18 cellular contexts compared by ENCODE assay signal in the genomic region with DNA sequence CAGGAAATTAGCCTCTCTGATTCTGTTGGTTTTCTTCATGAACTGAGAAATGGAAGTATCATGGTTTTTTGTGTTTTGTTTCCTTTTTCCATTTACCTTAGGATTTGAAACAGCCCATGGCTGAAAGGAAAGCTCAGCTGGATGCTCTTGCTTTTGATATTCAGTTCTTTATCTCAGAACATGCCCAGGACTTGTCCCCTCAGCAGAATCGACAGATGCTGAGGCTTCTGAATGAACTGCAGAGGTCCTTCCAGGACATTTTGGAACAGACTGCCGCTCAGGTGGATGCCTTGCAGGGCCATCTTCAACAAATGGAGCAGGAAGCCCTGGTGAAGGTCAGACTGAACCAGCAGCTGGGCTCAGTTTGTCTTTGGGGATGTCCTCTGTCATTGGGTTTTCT.
DNase-seq lines count a peak whose midpoint lies in the region; ATAC-seq, FAIRE-seq and TF ChIP-seq lines count a peak whose summit lies in the region.
"Had no signal": no experiment of that assay in that cellular context is flagged by ENCODE, and none has a peak within 500 bp of the region (broad histone marks: within the 10 kb centered on the region; RNA-seq: fewer than 3 reads in every experiment).

No MANE protein-coding gene starts in this region.

- POLR2A ChIA-PET in activated CD4-positive, alpha-beta memory T cell treated with anti-CD3 and anti-CD28 coated beads for 36 hours (lab: Charles Lee): interaction anchor here (0.6 kb wide), 1 partner anchor 218 kb away, joined by 3 read pairs; no protein-coding TSS in a partner anchor
- POLR2A ChIA-PET in endothelial cell of umbilical vein (lab: Charles Lee): no interaction called here

- H3K36me3 ChIP-seq in endothelial cell of umbilical vein (ENCODE audit: control insufficient read depth in 2 of 2, extremely low read depth in 1 of 2, insufficient read depth in 2 of 2, low read length in 2 of 2) (peaks cover 31 to 33% of the 10 kb centered on the region in 2 experiments), parathyroid adenoma (ENCODE audit: control insufficient read depth, insufficient read depth, low read length) (peaks cover 6% of the 10 kb centered on the region), colonic mucosa (peaks cover 31% of the 10 kb centered on the region)

- peaks cover 60% of the 10 kb centered on the region for H3K36me3 Mint-ChIP-seq in activated naive CD4-positive, alpha-beta T cell treated with anti-CD3 and anti-CD28 coated beads, Interleukin-2, amount 10 ng/mL, durations not matched to agents 7 days and 5 days
- peaks cover 49% of the 10 kb centered on the region for H3K36me3 Mint-ChIP-seq in activated CD4-positive, alpha-beta memory T cell treated with anti-CD3 and anti-CD28 coated beads for 36 hours

- H3K27me3 ChIP-seq in endothelial cell of umbilical vein (ENCODE audit: control insufficient read depth in 2 of 2, insufficient read depth in 2 of 2, low read length in 2 of 2): no peaks in the 10 kb centered on the region
- H3K27me3 ChIP-seq in parathyroid adenoma (ENCODE audit: control insufficient read depth, insufficient read depth, low read length): no peaks in the 10 kb centered on the region
- H3K27me3 ChIP-seq in colonic mucosa: no peaks in the 10 kb centered on the region
- H3K27me3 ChIP-seq: thyroid gland had no signal

- peak overlapping the region; percentile 77 for H3K27ac Mint-ChIP-seq in activated naive CD4-positive, alpha-beta T cell treated with anti-CD3 and anti-CD28 coated beads, Interleukin-2, amount 10 ng/mL, durations not matched to agents 7 days and 5 days
- H3K27ac Mint-ChIP-seq in activated CD4-positive, alpha-beta memory T cell treated with anti-CD3 and anti-CD28 coated beads for 36 hours: peak overlapping the region; percentile 58
- H3K27ac Mint-ChIP-seq: activated B cell treated with CpG ODN at 0.5 μM for 24 hours; dendritic cell treated with granulocyte-macrophage colony-stimulating factor and Interleukin-4, amounts not matched to agents 40 ng/mL and 50 ng/mL, for 4 days had no signal

- no peak overlapping the region for H3K4me3 Mint-ChIP-seq in activated naive CD4-positive, alpha-beta T cell treated with anti-CD3 and anti-CD28 coated beads, Interleukin-2, amount 10 ng/mL, durations not matched to agents 7 days and 5 days
- no peak overlapping the region for H3K4me3 Mint-ChIP-seq in activated CD4-positive, alpha-beta memory T cell treated with anti-CD3 and anti-CD28 coated beads for 36 hours
- H3K4me3 Mint-ChIP-seq: activated B cell treated with CpG ODN at 0.5 μM for 24 hours; dendritic cell treated with granulocyte-macrophage colony-stimulating factor and Interleukin-4, amounts not matched to agents 40 ng/mL and 50 ng/mL, for 4 days had no signal

- FAIRE-seq in endothelial cell of umbilical vein (lab: Jason Lieb, UNC): no peak
- FAIRE-seq: kidney had no signal

- intact Hi-C loops in activated CD4-positive, alpha-beta memory T cell treated with anti-CD3 and anti-CD28 coated beads for 36 hours (cut with micrococcal nuclease): no loop called here
- intact Hi-C loops in endothelial cell of umbilical vein (cut with micrococcal nuclease): no loop called here
- intact Hi-C loops in colonic mucosa (cut with DNase I): no loop called here

- no peak for DNase-seq in activated naive CD4-positive, alpha-beta T cell treated with anti-CD3 and anti-CD28 coated beads, Interleukin-2, amount 10 ng/mL, durations not matched to agents 7 days and 5 days
- no peak for DNase-seq in activated naive CD4-positive, alpha-beta T cell treated with anti-CD3 and anti-CD28 coated beads, Interleukin-2, amount 50 U/mL, for 16 hours
- DNase-seq in activated CD4-positive, alpha-beta memory T cell treated with anti-CD3 and anti-CD28 coated beads for 36 hours: no peak
- no peak for DNase-seq in endothelial cell of umbilical vein (ENCODE audit: low read depth, low spot score)
- DNase-seq in colonic mucosa: no peak
- DNase-seq: activated B cell treated with CpG ODN at 0.5 μM for 24 hours, activated T-cell treated with anti-CD3 and anti-CD28 coated beads for 4 hours, aorta, Karpas-422, kidney, NCI-H2171 treated with DMSO at 0.1 percent for 48 hours, SW 1271, thyroid gland had no signal

- H3K4me1 ChIP-seq in endothelial cell of umbilical vein (ENCODE audit: control insufficient read depth, extremely low read depth, insufficient read depth, low read length) (no peaks in the 10 kb centered on the region), parathyroid adenoma (peaks cover 27% of the 10 kb centered on the region), colonic mucosa (no peaks in the 10 kb centered on the region)

- H3K9ac ChIP-seq in endothelial cell of umbilical vein (replicated peaks; ENCODE audit: extremely low read depth, insufficient read depth, low read length) (no peak overlapping the region), parathyroid adenoma (no peak overlapping the region), colonic mucosa (ENCODE audit: low read depth in 2 of 2, low read length in 2 of 2) (no peak overlapping the region)

- H3K27ac ChIP-seq in endothelial cell of umbilical vein (ENCODE audit: insufficient read depth, low read depth, low read length): peak overlapping the region; percentile 12
- H3K27ac ChIP-seq in parathyroid adenoma: peak overlapping the region; percentile 84
- H3K27ac ChIP-seq in colonic mucosa: no peak overlapping the region
- H3K27ac ChIP-seq: thyroid gland had no signal

- no peak overlapping the region for H3K4me2 ChIP-seq in endothelial cell of umbilical vein (ENCODE audit: insufficient read depth, low read length)
- no peak overlapping the region for H3K4me2 ChIP-seq in parathyroid adenoma (ENCODE audit: low read length)

- ATAC-seq in GM18858 (IDR thresholded peaks at IDR 0.05; ENCODE audit: unreplicated experiment): no peak
- no peak for ATAC-seq in GM19023 (IDR thresholded peaks at IDR 0.05; ENCODE audit: unreplicated experiment)
- ATAC-seq: esophagus mucosa had no signal

- H3K4me1 Mint-ChIP-seq in activated naive CD4-positive, alpha-beta T cell treated with anti-CD3 and anti-CD28 coated beads, Interleukin-2, amount 10 ng/mL, durations not matched to agents 7 days and 5 days: no peaks in the 10 kb centered on the region
- peaks cover 2% of the 10 kb centered on the region for H3K4me1 Mint-ChIP-seq in activated CD4-positive, alpha-beta memory T cell treated with anti-CD3 and anti-CD28 coated beads for 36 hours (ENCODE audit: low read depth)
- H3K4me1 Mint-ChIP-seq: activated B cell treated with CpG ODN at 0.5 μM for 24 hours had no signal

- no TSS peak for BruUV-seq in endothelial cell of umbilical vein (replicated peaks; lab: Mats Ljungman, UMichigan)

- no peaks in the 10 kb centered on the region for H4K20me1 ChIP-seq in endothelial cell of umbilical vein (replicated peaks; ENCODE audit: control insufficient read depth, extremely low read depth, insufficient read depth, low read length)

- TF ChIP-seq CTCF in endothelial cell of umbilical vein (IDR thresholded peaks at IDR 0.05; ENCODE audit: extremely low read depth in 1 of 2, insufficient read depth in 1 of 2, low read depth in 1 of 2, low read length in 2 of 2) (no peak), parathyroid adenoma (IDR thresholded peaks at IDR 0.05) (no peak), colonic mucosa (IDR thresholded peaks at IDR 0.05) (no peak)

- H3K27me3 Mint-ChIP-seq in activated naive CD4-positive, alpha-beta T cell treated with anti-CD3 and anti-CD28 coated beads, Interleukin-2, amount 10 ng/mL, durations not matched to agents 7 days and 5 days: no peaks in the 10 kb centered on the region
- no peaks in the 10 kb centered on the region for H3K27me3 Mint-ChIP-seq in activated CD4-positive, alpha-beta memory T cell treated with anti-CD3 and anti-CD28 coated beads for 36 hours
- H3K27me3 Mint-ChIP-seq: activated B cell treated with CpG ODN at 0.5 μM for 24 hours; dendritic cell treated with granulocyte-macrophage colony-stimulating factor and Interleukin-4, amounts not matched to agents 40 ng/mL and 50 ng/mL, for 4 days had no signal

- H2AFZ ChIP-seq in endothelial cell of umbilical vein (ENCODE audit: low read depth, low read length): no peak overlapping the region
- no peak overlapping the region for H2AFZ ChIP-seq in parathyroid adenoma

- H3K9me3 Mint-ChIP-seq in activated naive CD4-positive, alpha-beta T cell treated with anti-CD3 and anti-CD28 coated beads, Interleukin-2, amount 10 ng/mL, durations not matched to agents 7 days and 5 days: no peaks in the 10 kb centered on the region
- H3K9me3 Mint-ChIP-seq in activated CD4-positive, alpha-beta memory T cell treated with anti-CD3 and anti-CD28 coated beads for 36 hours: no peaks in the 10 kb centered on the region
- H3K9me3 Mint-ChIP-seq: activated B cell treated with CpG ODN at 0.5 μM for 24 hours; dendritic cell treated with granulocyte-macrophage colony-stimulating factor and Interleukin-4, amounts not matched to agents 40 ng/mL and 50 ng/mL, for 4 days had no signal

- dilution Hi-C loops in endothelial cell of umbilical vein (cut with MboI; ENCODE audit: extremely low pct_ligation_motif_present, low sequenced_read_pairs): no loop called here

- no peak for TF ChIP-seq POLR2A in endothelial cell of umbilical vein (IDR thresholded peaks at IDR 0.05; ENCODE audit: low read depth, low read length)

- no peaks in the 10 kb centered on the region for H3K9me1 ChIP-seq in endothelial cell of umbilical vein (replicated peaks; ENCODE audit: control insufficient read depth, extremely low read depth, insufficient read depth, low read length)

- CTCF ChIA-PET in activated naive CD4-positive, alpha-beta T cell treated with anti-CD3 and anti-CD28 coated beads, Interleukin-2, amount 10 ng/mL, durations not matched to agents 7 days and 5 days (lab: Charles Lee): no interaction called here
- CTCF ChIA-PET in activated CD4-positive, alpha-beta memory T cell treated with anti-CD3 and anti-CD28 coated beads for 36 hours (lab: Charles Lee): interaction anchor here (1.3 to 1.4 kb wide), 2 partner anchors 33 to 64 kb away, joined by 3 read pairs; no protein-coding TSS in a partner anchor
- CTCF ChIA-PET in endothelial cell of umbilical vein (lab: Charles Lee): interaction anchor here (1.1 to 1.6 kb wide), 4 partner anchors 25 to 192 kb away, joined by 3 to 5 read pairs (median 3); no protein-coding TSS in a partner anchor

- H3K9me3 ChIP-seq in endothelial cell of umbilical vein (replicated peaks; ENCODE audit: control insufficient read depth, insufficient read depth, low read length) (no peaks in the 10 kb centered on the region), parathyroid adenoma (ENCODE audit: control insufficient read depth, low read length) (no peaks in the 10 kb centered on the region), colonic mucosa (no peaks in the 10 kb centered on the region)
- H3K9me3 ChIP-seq: thyroid gland had no signal

- H3K4me3 ChIP-seq in endothelial cell of umbilical vein (replicated peaks in 1 of 3; ENCODE audit: insufficient read depth in 1 of 3, low read depth in 1 of 3, low read length in 3 of 3) (no peak overlapping the region), parathyroid adenoma (ENCODE audit: low read depth, low read length) (peak overlapping the region; percentile 9), colonic mucosa (no peak overlapping the region)
- H3K4me3 ChIP-seq: thyroid gland had no signal

- H3K79me2 ChIP-seq in endothelial cell of umbilical vein (ENCODE audit: control insufficient read depth, insufficient read depth, low read length) (no peaks in the 10 kb centered on the region), parathyroid adenoma (no peaks in the 10 kb centered on the region)
